In the genomic region with DNA sequence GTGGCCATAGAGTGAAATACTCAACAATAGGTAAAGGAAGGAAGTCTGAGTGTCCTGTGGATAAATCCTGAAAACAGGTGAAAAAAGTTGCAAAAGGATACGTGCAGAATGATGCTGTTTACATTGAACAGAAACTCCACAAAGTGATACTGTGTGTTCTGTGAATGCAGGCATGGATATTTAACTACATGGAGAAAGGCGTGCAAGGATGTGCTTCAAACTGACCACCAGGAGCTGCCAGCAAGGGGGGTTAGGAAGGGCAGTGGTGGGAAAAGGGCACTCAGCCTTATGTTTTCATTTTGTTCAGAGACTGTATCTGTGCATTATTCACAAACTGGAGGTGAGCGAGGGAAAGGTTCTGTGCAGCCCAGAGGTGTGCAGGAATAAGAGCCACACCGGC, we compare ENCODE assay signal across 40 cellular contexts. TPM values are rescaled to one million over a fixed set of nuclear protein-coding genes. Genes with fewer than 3 reads are reported as not detected.
"Had no signal": no experiment of that assay in that cellular context is flagged by ENCODE, and none has a peak within 500 bp of the region (broad histone marks: within the 10 kb centered on the region; RNA-seq: fewer than 3 reads in every experiment).

No MANE protein-coding gene starts in this region.

- H3K27me3 Mint-ChIP-seq: activated B cell treated with CpG ODN at 0.5 μM for 24 hours; activated CD8-positive, alpha-beta T cell treated with anti-CD3 and anti-CD28 coated beads for 36 hours; activated naive CD8-positive, alpha-beta T cell; activated T-helper 17 cell treated with anti-CD3 and anti-CD28 coated beads, Interleukin-2, amount 50 U/mL, for 72 hours; central memory CD8-positive, alpha-beta T cell; dendritic cell treated with granulocyte-macrophage colony-stimulating factor and Interleukin-4, amounts not matched to agents 40 ng/mL and 50 ng/mL, for 4 days; T-helper 17 cell had no signal

- H3K4me3 Mint-ChIP-seq: activated B cell treated with CpG ODN at 0.5 μM for 24 hours; activated CD8-positive, alpha-beta T cell treated with anti-CD3 and anti-CD28 coated beads for 36 hours; activated naive CD8-positive, alpha-beta T cell; activated T-cell treated with anti-CD3 and anti-CD28 coated beads, Interleukin-2, amount 50 U/mL, for 4 hours; activated T-helper 17 cell treated with anti-CD3 and anti-CD28 coated beads, Interleukin-2, amount 50 U/mL, for 72 hours; central memory CD8-positive, alpha-beta T cell; dendritic cell treated with granulocyte-macrophage colony-stimulating factor and Interleukin-4, amounts not matched to agents 40 ng/mL and 50 ng/mL, for 4 days; T-helper 17 cell; T-helper 2 cell treated with Interferon-gamma antibody and Interleukin-4, amounts not matched to agents 5 μg/mL and 100 μg/mL, for 36 hours had no signal

- H3K27ac Mint-ChIP-seq: activated B cell treated with CpG ODN at 0.5 μM for 24 hours; activated CD8-positive, alpha-beta T cell treated with anti-CD3 and anti-CD28 coated beads for 36 hours; activated naive CD8-positive, alpha-beta T cell; activated T-helper 17 cell treated with anti-CD3 and anti-CD28 coated beads, Interleukin-2, amount 50 U/mL, for 72 hours; dendritic cell treated with granulocyte-macrophage colony-stimulating factor and Interleukin-4, amounts not matched to agents 40 ng/mL and 50 ng/mL, for 4 days; T-helper 17 cell; T-helper 2 cell treated with Interferon-gamma antibody and Interleukin-4, amounts not matched to agents 5 μg/mL and 100 μg/mL, for 36 hours had no signal

- H3K4me1 Mint-ChIP-seq: activated B cell treated with CpG ODN at 0.5 μM for 24 hours; central memory CD8-positive, alpha-beta T cell had no signal

- DNase-seq: activated B cell treated with CpG ODN at 0.5 μM for 24 hours; activated CD4-positive, alpha-beta T cell treated with anti-CD3 and anti-CD28 coated beads for 48 hours; activated CD4-positive, alpha-beta T cell treated with anti-CD3 and anti-CD28 coated beads, Interleukin-2, amount 50 U/mL, for 1 hour; activated CD4-positive, alpha-beta T cell treated with anti-CD3 and anti-CD28 coated beads, Interleukin-2, amount 50 U/mL, for 48 hours; activated CD8-positive, alpha-beta memory T cell treated with anti-CD3 and anti-CD28 coated beads for 24 hours; activated CD8-positive, alpha-beta T cell treated with anti-CD3 and anti-CD28 coated beads for 36 hours; activated effector memory CD4-positive, alpha-beta T cell treated with Interleukin-2 at 50 U/mL for 16 hours; activated gamma-delta T cell treated with Interleukin-2 at 50 U/mL for 16 hours; activated naive CD4-positive, alpha-beta T cell treated with anti-CD3 and anti-CD28 coated beads, Interleukin-2, amount 50 U/mL, for 16 hours; activated naive CD4-positive, alpha-beta T cell treated with Interleukin-2 at 50 U/mL for 16 hours; activated T-cell treated with anti-CD3 and anti-CD28 coated beads, Interleukin-2, amount 50 U/mL, for 4 hours; amniotic stem cell; anterior cingulate cortex; brain microvascular endothelial cell; dorsolateral prefrontal cortex; effector memory CD4-positive, alpha-beta T cell; esophagus squamous epithelium; foreskin melanocyte; head of caudate nucleus; T-helper 1 cell; T-helper 17 cell; T1000; WERI-Rb-1 had no signal

- H3K36me3 Mint-ChIP-seq: activated naive CD8-positive, alpha-beta T cell had no signal

- ATAC-seq: activated CD4-positive, CD25-positive, alpha-beta regulatory T cell treated with anti-CD3 and anti-CD28 coated beads, Interleukin-2, amount 50 U/mL, for 24 hours; activated CD8-positive, alpha-beta T cell treated with anti-CD3 and anti-CD28 coated beads for 36 hours; activated T-cell treated with anti-CD3 and anti-CD28 coated beads, Interleukin-2, amount 50 U/mL, for 4 hours; activated T-helper 17 cell treated with anti-CD3 and anti-CD28 coated beads, Interleukin-2, amount 50 U/mL, for 72 hours; gastroesophageal sphincter; T-helper 17 cell had no signal

- H3K9me3 Mint-ChIP-seq: activated CD8-positive, alpha-beta T cell treated with anti-CD3 and anti-CD28 coated beads for 36 hours; activated T-cell treated with anti-CD3 and anti-CD28 coated beads, Interleukin-2, amount 50 U/mL, for 4 hours; activated T-helper 17 cell treated with anti-CD3 and anti-CD28 coated beads, Interleukin-2, amount 50 U/mL, for 72 hours; central memory CD8-positive, alpha-beta T cell; dendritic cell treated with granulocyte-macrophage colony-stimulating factor and Interleukin-4, amounts not matched to agents 40 ng/mL and 50 ng/mL, for 4 days; T-helper 2 cell treated with Interferon-gamma antibody and Interleukin-4, amounts not matched to agents 5 μg/mL and 100 μg/mL, for 36 hours had no signal

RNA-seq across cellular contexts. Expression of a gene that starts 47.4 kb away (rescaled TPM):
- total RNA-seq: activated B cell treated with CpG ODN at 0.5 μM for 24 hours; activated CD8-positive, alpha-beta T cell treated with anti-CD3 and anti-CD28 coated beads for 36 hours; activated T-cell treated with anti-CD3 and anti-CD28 coated beads, Interleukin-2, amount 50 U/mL, for 4 hours; activated T-helper 17 cell treated with anti-CD3 and anti-CD28 coated beads, Interleukin-2, amount 50 U/mL, for 72 hours; astrocyte; bronchial epithelial cell; cardiac septum; cerebellum; dorsolateral prefrontal cortex; endothelial cell of umbilical vein; esophagus squamous epithelium; fibroblast of lung; fibroblast of villous mesenchyme; gastroesophageal sphincter; glomerular endothelial cell; T-helper 17 cell had no signal
- polyA plus RNA-seq: adipose tissue, endothelial cell of umbilical vein, esophagus, fibroblast of lung had no signal
